In genomic region chr12:16034136-16034817, GRCh38 we compare ENCODE assay signal across 22 cellular contexts.
"Had no signal": no experiment of that assay in that cellular context is flagged by ENCODE, and none has a peak within 500 bp of the region (broad histone marks: within the 10 kb centered on the region; RNA-seq: fewer than 3 reads in every experiment).

No MANE protein-coding gene starts in this region.

- H3K4me3 Mint-ChIP-seq: immature natural killer cell, memory B cell had no signal

- H3K27me3 Mint-ChIP-seq: memory B cell had no signal

- H3K9me3 ChIP-seq: esophagus muscularis mucosa, gastroesophageal sphincter, heart left ventricle had no signal

- DNase-seq: dermis blood vessel endothelial cell; dorsolateral prefrontal cortex; effector CD4-positive, alpha-beta T cell; effector memory CD4-positive, alpha-beta T cell; foreskin keratinocyte; heart left ventricle; hypothalamus; immature natural killer cell; islet precursor cell; kidney; kidney glomerular epithelial cell; left colon; left ventricle myocardium superior; mammary epithelial cell; mesendoderm; midbrain had no signal

- H3K4me1 Mint-ChIP-seq: immature natural killer cell, memory B cell had no signal

- H3K4me1 ChIP-seq: esophagus muscularis mucosa, foreskin keratinocyte, gastroesophageal sphincter, heart left ventricle had no signal

- H3K9me3 Mint-ChIP-seq: immature natural killer cell, memory B cell had no signal

- H3K27ac ChIP-seq: coronary artery, dorsolateral prefrontal cortex, esophagus muscularis mucosa, foreskin keratinocyte, gastroesophageal sphincter, heart left ventricle, hepatocyte had no signal

- ATAC-seq: foreskin keratinocyte, gastroesophageal sphincter, heart left ventricle, left colon, left lobe of liver, left ventricle myocardium superior had no signal

- H3K4me3 ChIP-seq: coronary artery, dorsolateral prefrontal cortex, esophagus muscularis mucosa, gastroesophageal sphincter, heart left ventricle, hepatocyte had no signal

- H3K27ac Mint-ChIP-seq: memory B cell had no signal

- H3K27me3 ChIP-seq: dorsolateral prefrontal cortex, esophagus muscularis mucosa, foreskin keratinocyte, gastroesophageal sphincter, heart left ventricle, hepatocyte had no signal
